ENCODE assay signal across 1 cellular context in the genomic region with DNA sequence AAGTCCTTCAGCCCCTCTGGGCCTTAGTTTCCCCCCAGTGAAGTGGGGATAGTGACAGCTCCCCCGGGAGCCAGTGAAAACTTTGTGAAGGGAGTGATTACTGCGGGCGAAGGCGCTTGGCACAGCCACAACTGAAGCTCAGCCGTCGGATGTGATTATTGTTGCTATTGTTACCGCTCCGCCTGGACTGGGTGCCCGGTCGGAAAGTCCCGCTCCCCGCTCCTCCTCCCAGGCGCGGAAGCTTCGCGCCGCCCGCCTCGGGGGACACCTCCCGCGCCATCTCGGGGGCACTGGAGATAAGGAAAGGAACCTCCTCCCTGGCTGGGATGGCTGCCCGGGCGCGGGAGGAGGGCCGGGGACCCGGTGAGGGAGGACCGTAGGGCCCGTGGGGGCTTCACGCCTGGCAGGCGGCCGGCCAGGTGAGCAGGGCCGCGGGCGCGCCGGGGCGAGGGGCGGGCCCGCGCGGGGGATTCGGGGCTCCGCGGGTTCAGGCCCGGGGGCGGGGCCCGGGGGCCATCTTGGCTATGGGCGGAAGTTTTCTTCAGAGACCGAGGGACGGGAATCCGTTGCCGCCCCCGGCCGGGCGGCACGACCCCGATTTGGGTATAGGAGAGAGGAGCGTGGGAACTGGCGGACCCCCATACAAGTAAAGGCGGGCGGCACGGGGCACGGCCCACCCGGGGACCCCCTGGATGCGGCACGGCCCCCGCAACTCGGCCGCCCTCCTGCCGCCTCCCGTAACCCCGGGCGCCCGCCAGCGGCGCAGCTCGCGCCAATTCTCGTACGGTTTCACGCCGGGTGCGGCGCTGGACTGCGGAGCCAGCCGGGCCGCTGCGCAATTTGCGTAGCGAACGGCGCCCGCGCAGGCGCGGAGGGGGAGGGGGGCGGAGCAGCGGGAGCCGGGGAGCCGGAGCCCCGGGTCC.
TF ChIP-seq lines count a peak whose summit lies in the region.

A gene with protein sequence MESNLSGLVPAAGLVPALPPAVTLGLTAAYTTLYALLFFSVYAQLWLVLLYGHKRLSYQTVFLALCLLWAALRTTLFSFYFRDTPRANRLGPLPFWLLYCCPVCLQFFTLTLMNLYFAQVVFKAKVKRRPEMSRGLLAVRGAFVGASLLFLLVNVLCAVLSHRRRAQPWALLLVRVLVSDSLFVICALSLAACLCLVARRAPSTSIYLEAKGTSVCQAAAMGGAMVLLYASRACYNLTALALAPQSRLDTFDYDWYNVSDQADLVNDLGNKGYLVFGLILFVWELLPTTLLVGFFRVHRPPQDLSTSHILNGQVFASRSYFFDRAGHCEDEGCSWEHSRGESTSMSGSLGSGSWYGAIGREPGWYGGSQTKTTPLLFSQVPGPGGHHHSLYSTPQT (plus strand): TSS at position 887 of the 923 bp plus-strand sequence. CDS start 677 bp downstream, outside the sequence.

TF ChIP-seq in K562, 482 proteins besides CTCF, POLR2A, EP300 and RAD21 (continued from another document):
- TF ChIP-seq E2F3 (CRISPR knock-in tag; IDR thresholded peaks at IDR 0.05): peak; percentile 16; the same call in 1 of the 2 replicates
- TF ChIP-seq, protein P1, sequence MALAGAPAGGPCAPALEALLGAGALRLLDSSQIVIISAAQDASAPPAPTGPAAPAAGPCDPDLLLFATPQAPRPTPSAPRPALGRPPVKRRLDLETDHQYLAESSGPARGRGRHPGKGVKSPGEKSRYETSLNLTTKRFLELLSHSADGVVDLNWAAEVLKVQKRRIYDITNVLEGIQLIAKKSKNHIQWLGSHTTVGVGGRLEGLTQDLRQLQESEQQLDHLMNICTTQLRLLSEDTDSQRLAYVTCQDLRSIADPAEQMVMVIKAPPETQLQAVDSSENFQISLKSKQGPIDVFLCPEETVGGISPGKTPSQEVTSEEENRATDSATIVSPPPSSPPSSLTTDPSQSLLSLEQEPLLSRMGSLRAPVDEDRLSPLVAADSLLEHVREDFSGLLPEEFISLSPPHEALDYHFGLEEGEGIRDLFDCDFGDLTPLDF (CRISPR knock-in tag; IDR thresholded peaks at IDR 0.05): peak; percentile 47; the same call in 1 of the 2 replicates
- TF ChIP-seq, protein P2, sequence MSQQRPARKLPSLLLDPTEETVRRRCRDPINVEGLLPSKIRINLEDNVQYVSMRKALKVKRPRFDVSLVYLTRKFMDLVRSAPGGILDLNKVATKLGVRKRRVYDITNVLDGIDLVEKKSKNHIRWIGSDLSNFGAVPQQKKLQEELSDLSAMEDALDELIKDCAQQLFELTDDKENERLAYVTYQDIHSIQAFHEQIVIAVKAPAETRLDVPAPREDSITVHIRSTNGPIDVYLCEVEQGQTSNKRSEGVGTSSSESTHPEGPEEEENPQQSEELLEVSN (IDR thresholded peaks at IDR 0.05; ENCODE audit: borderline replicate concordance in 1 of 2, extremely low read depth in 1 of 2, insufficient read depth in 1 of 2, insufficient read length in 1 of 2, low read depth in 1 of 2, low read length in 1 of 2, poor library complexity in 1 of 2, severe bottlenecking in 1 of 2): peak in 1 of 2 experiments; percentile 59
- no peak for TF ChIP-seq PHB2 (IDR thresholded peaks at IDR 0.05; ENCODE audit: low read depth)
- TF ChIP-seq, protein P3, sequence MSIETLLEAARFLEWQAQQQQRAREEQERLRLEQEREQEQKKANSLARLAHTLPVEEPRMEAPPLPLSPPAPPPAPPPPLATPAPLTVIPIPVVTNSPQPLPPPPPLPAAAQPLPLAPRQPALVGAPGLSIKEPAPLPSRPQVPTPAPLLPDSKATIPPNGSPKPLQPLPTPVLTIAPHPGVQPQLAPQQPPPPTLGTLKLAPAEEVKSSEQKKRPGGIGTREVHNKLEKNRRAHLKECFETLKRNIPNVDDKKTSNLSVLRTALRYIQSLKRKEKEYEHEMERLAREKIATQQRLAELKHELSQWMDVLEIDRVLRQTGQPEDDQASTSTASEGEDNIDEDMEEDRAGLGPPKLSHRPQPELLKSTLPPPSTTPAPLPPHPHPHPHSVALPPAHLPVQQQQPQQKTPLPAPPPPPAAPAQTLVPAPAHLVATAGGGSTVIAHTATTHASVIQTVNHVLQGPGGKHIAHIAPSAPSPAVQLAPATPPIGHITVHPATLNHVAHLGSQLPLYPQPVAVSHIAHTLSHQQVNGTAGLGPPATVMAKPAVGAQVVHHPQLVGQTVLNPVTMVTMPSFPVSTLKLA (conservative IDR thresholded peaks at IDR 0.05): peak in 1 of 2 experiments; percentile 45; a peak in 1 of 4 replicates
- TF ChIP-seq, protein P4, sequence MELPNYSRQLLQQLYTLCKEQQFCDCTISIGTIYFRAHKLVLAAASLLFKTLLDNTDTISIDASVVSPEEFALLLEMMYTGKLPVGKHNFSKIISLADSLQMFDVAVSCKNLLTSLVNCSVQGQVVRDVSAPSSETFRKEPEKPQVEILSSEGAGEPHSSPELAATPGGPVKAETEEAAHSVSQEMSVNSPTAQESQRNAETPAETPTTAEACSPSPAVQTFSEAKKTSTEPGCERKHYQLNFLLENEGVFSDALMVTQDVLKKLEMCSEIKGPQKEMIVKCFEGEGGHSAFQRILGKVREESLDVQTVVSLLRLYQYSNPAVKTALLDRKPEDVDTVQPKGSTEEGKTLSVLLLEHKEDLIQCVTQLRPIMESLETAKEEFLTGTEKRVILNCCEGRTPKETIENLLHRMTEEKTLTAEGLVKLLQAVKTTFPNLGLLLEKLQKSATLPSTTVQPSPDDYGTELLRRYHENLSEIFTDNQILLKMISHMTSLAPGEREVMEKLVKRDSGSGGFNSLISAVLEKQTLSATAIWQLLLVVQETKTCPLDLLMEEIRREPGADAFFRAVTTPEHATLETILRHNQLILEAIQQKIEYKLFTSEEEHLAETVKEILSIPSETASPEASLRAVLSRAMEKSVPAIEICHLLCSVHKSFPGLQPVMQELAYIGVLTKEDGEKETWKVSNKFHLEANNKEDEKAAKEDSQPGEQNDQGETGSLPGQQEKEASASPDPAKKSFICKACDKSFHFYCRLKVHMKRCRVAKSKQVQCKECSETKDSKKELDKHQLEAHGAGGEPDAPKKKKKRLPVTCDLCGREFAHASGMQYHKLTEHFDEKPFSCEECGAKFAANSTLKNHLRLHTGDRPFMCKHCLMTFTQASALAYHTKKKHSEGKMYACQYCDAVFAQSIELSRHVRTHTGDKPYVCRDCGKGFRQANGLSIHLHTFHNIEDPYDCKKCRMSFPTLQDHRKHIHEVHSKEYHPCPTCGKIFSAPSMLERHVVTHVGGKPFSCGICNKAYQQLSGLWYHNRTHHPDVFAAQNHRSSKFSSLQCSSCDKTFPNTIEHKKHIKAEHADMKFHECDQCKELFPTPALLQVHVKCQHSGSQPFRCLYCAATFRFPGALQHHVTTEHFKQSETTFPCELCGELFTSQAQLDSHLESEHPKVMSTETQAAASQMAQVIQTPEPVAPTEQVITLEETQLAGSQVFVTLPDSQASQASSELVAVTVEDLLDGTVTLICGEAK (IDR thresholded peaks at IDR 0.05): 0 out of 2 replicates have a peak, but pooled peaks have one; percentile 4
- TF ChIP-seq, protein P4 (CRISPR knock-in tag; IDR thresholded peaks at IDR 0.05): no peak
- 0 out of 2 replicates have a peak, but pooled peaks have one; percentile 87 for TF ChIP-seq GATAD2B (IDR thresholded peaks at IDR 0.05; ENCODE audit: borderline replicate concordance)
- peak; percentile 46; the same call in 1 of the 2 replicates for TF ChIP-seq NR2C2 (CRISPR knock-in tag; IDR thresholded peaks at IDR 0.05)
- peak; percentile 98 for TF ChIP-seq NR2C2 (tag; IDR thresholded peaks at IDR 0.05)
- peak; percentile 68 for TF ChIP-seq L3MBTL2 (IDR thresholded peaks at IDR 0.05)
- no peak for TF ChIP-seq DMBX1 (CRISPR knock-in tag; IDR thresholded peaks at IDR 0.05; ENCODE audit: borderline replicate concordance)
- peak; percentile 22; the same call in 1 of the 2 replicates for TF ChIP-seq CBX1 (IDR thresholded peaks at IDR 0.05; ENCODE audit: low read depth)
- peak; percentile 43; the same call in 1 of the 2 replicates for TF ChIP-seq SP1 (CRISPR knock-in tag; IDR thresholded peaks at IDR 0.05)
- no peak for TF ChIP-seq NCOA2 (IDR thresholded peaks at IDR 0.05; ENCODE audit: partially characterized antibody in 2 of 2)
- 0 out of 2 replicates have a peak, but pooled peaks have one; percentile 33 for TF ChIP-seq PML (IDR thresholded peaks at IDR 0.05; ENCODE audit: low read length)
- TF ChIP-seq TBP (optimal IDR thresholded peaks at IDR 0.05; ENCODE audit: low read depth, low read length): peak; percentile 46
- TF ChIP-seq, protein P5, sequence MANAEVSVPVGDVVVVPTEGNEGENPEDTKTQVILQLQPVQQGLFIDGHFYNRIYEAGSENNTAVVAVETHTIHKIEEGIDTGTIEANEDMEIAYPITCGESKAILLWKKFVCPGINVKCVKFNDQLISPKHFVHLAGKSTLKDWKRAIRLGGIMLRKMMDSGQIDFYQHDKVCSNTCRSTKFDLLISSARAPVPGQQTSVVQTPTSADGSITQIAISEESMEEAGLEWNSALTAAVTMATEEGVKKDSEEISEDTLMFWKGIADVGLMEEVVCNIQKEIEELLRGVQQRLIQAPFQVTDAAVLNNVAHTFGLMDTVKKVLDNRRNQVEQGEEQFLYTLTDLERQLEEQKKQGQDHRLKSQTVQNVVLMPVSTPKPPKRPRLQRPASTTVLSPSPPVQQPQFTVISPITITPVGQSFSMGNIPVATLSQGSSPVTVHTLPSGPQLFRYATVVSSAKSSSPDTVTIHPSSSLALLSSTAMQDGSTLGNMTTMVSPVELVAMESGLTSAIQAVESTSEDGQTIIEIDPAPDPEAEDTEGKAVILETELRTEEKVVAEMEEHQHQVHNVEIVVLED (CRISPR knock-in tag; IDR thresholded peaks at IDR 0.05): peak; percentile 39; the same call in 1 of the 2 replicates
- no peak for TF ChIP-seq KDM5B (IDR thresholded peaks at IDR 0.05; ENCODE audit: insufficient replicate concordance, low read depth, low read length)
- peak; percentile 75 for TF ChIP-seq RB1 (IDR thresholded peaks at IDR 0.05; ENCODE audit: low read depth)
- TF ChIP-seq TCF3 (CRISPR knock-in tag; IDR thresholded peaks at IDR 0.05): 0 out of 2 replicates have a peak, but pooled peaks have one; percentile 14
- TF ChIP-seq ZNF23 (CRISPR knock-in tag; IDR thresholded peaks at IDR 0.05): no peak
- TF ChIP-seq ZNF444 (CRISPR knock-in tag; IDR thresholded peaks at IDR 0.05): peak; percentile 64; the same call in 1 of the 2 replicates
- peak; percentile 57 for TF ChIP-seq SMAD4 (CRISPR knock-in tag; conservative IDR thresholded peaks at IDR 0.05)
- peak; percentile 92; the same call in 1 of the 2 replicates for TF ChIP-seq RBM15 (IDR thresholded peaks at IDR 0.05; ENCODE audit: insufficient read depth, low read length)
- peak; percentile 95 for TF ChIP-seq ARHGAP35 (IDR thresholded peaks at IDR 0.05; ENCODE audit: partially characterized antibody)
- TF ChIP-seq RCOR1 (IDR thresholded peaks at IDR 0.05; ENCODE audit: borderline replicate concordance in 1 of 2, low read depth in 2 of 2, low read length in 2 of 2): peak in 1 of 2 experiments; percentile 52; a peak in 1 of 4 replicates
- TF ChIP-seq RFX1 (IDR thresholded peaks at IDR 0.05): peak; percentile 75
- peak; percentile 39 to 67; a peak in 2 of 4 replicates for TF ChIP-seq TEAD1 (CRISPR knock-in tag; IDR thresholded peaks at IDR 0.05)
- peak; percentile 49; the same call in 1 of the 2 replicates for TF ChIP-seq ARID1B (IDR thresholded peaks at IDR 0.05)
